In genomic region chr3:182115328-182116045, GRCh38 we compare ENCODE assay signal across 27 cellular contexts.
"Had no signal": no experiment of that assay in that cellular context is flagged by ENCODE, and none has a peak within 500 bp of the region (broad histone marks: within the 10 kb centered on the region; RNA-seq: fewer than 3 reads in every experiment).

No MANE protein-coding gene starts in this region.

- H3K27ac ChIP-seq: cardiac muscle cell, gastrocnemius medialis, left lung, neutrophil, pancreas, suprapubic skin, tibial nerve, VCaP had no signal

- H3K9me3 Mint-ChIP-seq: activated CD4-positive, alpha-beta T cell treated with anti-CD3 and anti-CD28 coated beads, Interleukin-2, amount 10 ng/mL, durations not matched to agents 24 days and 14 days; activated naive CD4-positive, alpha-beta T cell treated with anti-CD3 and anti-CD28 coated beads, Interleukin-2, amount 50 U/mL, for 24 hours; T-helper 2 cell treated with Interferon-gamma antibody and Interleukin-4, amounts not matched to agents 5 μg/mL and 100 μg/mL, for 36 hours had no signal

- H3K27ac Mint-ChIP-seq: activated CD4-positive, alpha-beta memory T cell treated with anti-CD3 and anti-CD28 coated beads, Interleukin-2, amount 10 ng/mL, durations not matched to agents 7 days and 5 days; activated CD4-positive, alpha-beta T cell treated with anti-CD3 and anti-CD28 coated beads, Interleukin-2, amount 10 ng/mL, durations not matched to agents 24 days and 14 days; activated naive CD4-positive, alpha-beta T cell treated with anti-CD3 and anti-CD28 coated beads, Interleukin-2, amount 50 U/mL, for 24 hours; activated T-helper 1 cell treated with anti-CD3 and anti-CD28 coated beads, Interleukin-12 subunit alpha, Interleukin-12 subunit beta, Interleukin-2, Interleukin-4 antibody, amounts not matched to agents 30 ng/mL and 10 ng/mL and 1 ng/mL, durations not matched to agents 14 hours and 24 hours and 36 hours; dendritic cell treated with granulocyte-macrophage colony-stimulating factor and Interleukin-4, amounts not matched to agents 40 ng/mL and 50 ng/mL, for 4 days; natural killer cell treated with Interleukin-12 subunit alpha and Interleukin-12 subunit beta and Interleukin-15 and Interleukin-18, amount 100 ng/mL, for 72 hours; stimulated activated naive CD8-positive, alpha-beta T cell treated with anti-CD3 and anti-CD28 coated beads, Interleukin-15, amount 100 ng/mL, for 72 hours; T-cell; T-helper 2 cell treated with Interferon-gamma antibody and Interleukin-4, amounts not matched to agents 5 μg/mL and 100 μg/mL, for 36 hours had no signal

- H3K36me3 ChIP-seq: cardiac muscle cell, gastrocnemius medialis, left lung, neutrophil, pancreas, suprapubic skin, tibial nerve had no signal

- H3K4me3 Mint-ChIP-seq: activated CD4-positive, alpha-beta memory T cell treated with anti-CD3 and anti-CD28 coated beads, Interleukin-2, amount 10 ng/mL, durations not matched to agents 7 days and 5 days; activated CD4-positive, alpha-beta T cell treated with anti-CD3 and anti-CD28 coated beads, Interleukin-2, amount 10 ng/mL, durations not matched to agents 24 days and 14 days; activated naive CD4-positive, alpha-beta T cell treated with anti-CD3 and anti-CD28 coated beads, Interleukin-2, amount 50 U/mL, for 24 hours; activated T-helper 1 cell treated with anti-CD3 and anti-CD28 coated beads, Interleukin-12 subunit alpha, Interleukin-12 subunit beta, Interleukin-2, Interleukin-4 antibody, amounts not matched to agents 30 ng/mL and 10 ng/mL and 1 ng/mL, durations not matched to agents 14 hours and 24 hours and 36 hours; dendritic cell treated with granulocyte-macrophage colony-stimulating factor and Interleukin-4, amounts not matched to agents 40 ng/mL and 50 ng/mL, for 4 days; natural killer cell treated with Interleukin-12 subunit alpha and Interleukin-12 subunit beta and Interleukin-15 and Interleukin-18, amount 100 ng/mL, for 72 hours; stimulated activated naive CD8-positive, alpha-beta T cell treated with anti-CD3 and anti-CD28 coated beads, Interleukin-15, amount 100 ng/mL, for 72 hours; T-cell; T-helper 2 cell treated with Interferon-gamma antibody and Interleukin-4, amounts not matched to agents 5 μg/mL and 100 μg/mL, for 36 hours had no signal

- DNase-seq: activated CD4-positive, alpha-beta memory T cell treated with anti-CD3 and anti-CD28 coated beads, Interleukin-2, amount 10 ng/mL, durations not matched to agents 7 days and 5 days; activated CD4-positive, alpha-beta T cell treated with anti-CD3 and anti-CD28 coated beads, Interleukin-2, amount 10 ng/mL, durations not matched to agents 24 days and 14 days; activated gamma-delta T cell treated with Interleukin-2 at 50 U/mL for 16 hours; activated T-cell treated with anti-CD3 and anti-CD28 coated beads for 4 hours; anterior cingulate cortex; effector CD4-positive, alpha-beta T cell; erythroblast; gastrocnemius medialis; hippocampal formation; left lung; midbrain; pancreas; right cardiac atrium; stimulated activated CD4-positive, alpha-beta T cell treated with anti-CD3 and anti-CD28 coated beads, Interleukin-12 subunit alpha, Interleukin-12 subunit beta, amount 100 ng/mL, for 4 hours; stimulated activated CD4-positive, alpha-beta T cell treated with anti-CD3 and anti-CD28 coated beads, Interleukin-4, amount 100 ng/mL, for 4 hours; stimulated activated naive CD8-positive, alpha-beta T cell treated with anti-CD3 and anti-CD28 coated beads, Interleukin-15, amount 100 ng/mL, for 72 hours; T-cell had no signal

- H3K27me3 Mint-ChIP-seq: activated CD4-positive, alpha-beta memory T cell treated with anti-CD3 and anti-CD28 coated beads, Interleukin-2, amount 10 ng/mL, durations not matched to agents 7 days and 5 days; activated CD4-positive, alpha-beta T cell treated with anti-CD3 and anti-CD28 coated beads, Interleukin-2, amount 10 ng/mL, durations not matched to agents 24 days and 14 days; activated naive CD4-positive, alpha-beta T cell treated with anti-CD3 and anti-CD28 coated beads, Interleukin-2, amount 50 U/mL, for 24 hours; dendritic cell treated with granulocyte-macrophage colony-stimulating factor and Interleukin-4, amounts not matched to agents 40 ng/mL and 50 ng/mL, for 4 days; natural killer cell treated with Interleukin-12 subunit alpha and Interleukin-12 subunit beta and Interleukin-15 and Interleukin-18, amount 100 ng/mL, for 72 hours; stimulated activated naive CD8-positive, alpha-beta T cell treated with anti-CD3 and anti-CD28 coated beads, Interleukin-15, amount 100 ng/mL, for 72 hours; T-cell had no signal

- H3K4me1 Mint-ChIP-seq: activated CD4-positive, alpha-beta memory T cell treated with anti-CD3 and anti-CD28 coated beads, Interleukin-2, amount 10 ng/mL, durations not matched to agents 7 days and 5 days; activated CD4-positive, alpha-beta T cell treated with anti-CD3 and anti-CD28 coated beads, Interleukin-2, amount 10 ng/mL, durations not matched to agents 24 days and 14 days; activated naive CD4-positive, alpha-beta T cell treated with anti-CD3 and anti-CD28 coated beads, Interleukin-2, amount 50 U/mL, for 24 hours; stimulated activated naive CD8-positive, alpha-beta T cell treated with anti-CD3 and anti-CD28 coated beads, Interleukin-15, amount 100 ng/mL, for 72 hours; T-cell had no signal

- H3K27me3 ChIP-seq: cardiac muscle cell, gastrocnemius medialis, left lung, neutrophil, pancreas, suprapubic skin, tibial nerve had no signal

- H3K9me3 ChIP-seq: gastrocnemius medialis, left lung, neutrophil, pancreas, suprapubic skin, tibial nerve had no signal

- H3K4me3 ChIP-seq: cardiac muscle cell, gastrocnemius medialis, left lung, pancreas, suprapubic skin, tibial nerve had no signal

- H3K36me3 Mint-ChIP-seq: activated naive CD4-positive, alpha-beta T cell treated with anti-CD3 and anti-CD28 coated beads, Interleukin-2, amount 50 U/mL, for 24 hours; natural killer cell treated with Interleukin-12 subunit alpha and Interleukin-12 subunit beta and Interleukin-15 and Interleukin-18, amount 100 ng/mL, for 72 hours; T-cell had no signal

- H3K4me1 ChIP-seq: gastrocnemius medialis, left lung, pancreas, suprapubic skin, tibial nerve had no signal
